ENCODE assay signal across 15 cellular contexts in the genomic region with DNA sequence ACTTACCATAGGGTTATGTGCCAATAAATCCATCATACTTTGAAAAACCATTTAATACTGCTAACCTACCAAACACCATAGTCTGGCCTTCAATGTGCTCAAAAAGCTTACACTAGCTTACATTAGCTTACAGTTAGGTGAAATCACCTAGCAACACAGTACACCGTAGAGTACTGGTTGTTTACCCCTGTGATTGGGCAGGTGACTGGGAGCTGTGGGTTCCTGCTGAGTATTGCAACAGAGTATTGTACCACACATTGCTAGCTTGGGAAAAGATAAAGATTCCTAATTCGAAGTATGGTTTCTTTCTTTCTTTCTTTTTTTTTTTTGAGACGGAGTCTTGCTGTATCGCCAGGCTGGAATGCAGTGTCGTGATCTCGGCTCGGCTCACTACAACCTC.
"Had no signal": no experiment of that assay in that cellular context is flagged by ENCODE, and none has a peak within 500 bp of the region (broad histone marks: within the 10 kb centered on the region; RNA-seq: fewer than 3 reads in every experiment).

No MANE protein-coding gene starts in this region.

- H3K4me3 ChIP-seq: dorsolateral prefrontal cortex, skin epidermis, tibial nerve had no signal

- H3K27ac ChIP-seq: foreskin keratinocyte, skin epidermis, tibial nerve had no signal

- H3K4me3 Mint-ChIP-seq: activated CD4-positive, alpha-beta T cell treated with anti-CD3 and anti-CD28 coated beads, Interleukin-2, amount 10 ng/mL, durations not matched to agents 24 days and 14 days; activated T-helper 1 cell treated with anti-CD3 and anti-CD28 coated beads, Interleukin-12 subunit alpha, Interleukin-12 subunit beta, Interleukin-2, Interleukin-4 antibody, amounts not matched to agents 30 ng/mL and 10 ng/mL and 1 ng/mL, durations not matched to agents 14 hours and 24 hours and 36 hours; stimulated activated naive CD8-positive, alpha-beta T cell treated with anti-CD3 and anti-CD28 coated beads, Interleukin-15, Interleukin-2, amounts not matched to agents 100 ng/mL and 50 ng/mL, for 24 hours; T-cell; WTC11 had no signal

- H3K27ac Mint-ChIP-seq: activated CD4-positive, alpha-beta T cell treated with anti-CD3 and anti-CD28 coated beads, Interleukin-2, amount 10 ng/mL, durations not matched to agents 24 days and 14 days; T-cell; WTC11 had no signal

- ATAC-seq: foreskin keratinocyte, SK-N-SH treated with all-trans-retinoic acid at 6 μM for 48 hours, T-cell, WTC11 had no signal

- H3K9me3 ChIP-seq: tibial nerve had no signal

- H3K27me3 ChIP-seq: dorsolateral prefrontal cortex, foreskin keratinocyte, tibial nerve had no signal

- H3K27me3 Mint-ChIP-seq: activated CD4-positive, alpha-beta T cell treated with anti-CD3 and anti-CD28 coated beads, Interleukin-2, amount 10 ng/mL, durations not matched to agents 24 days and 14 days; stimulated activated naive CD8-positive, alpha-beta T cell treated with anti-CD3 and anti-CD28 coated beads, Interleukin-15, Interleukin-2, amounts not matched to agents 100 ng/mL and 50 ng/mL, for 24 hours; T-cell had no signal

- H3K9me3 Mint-ChIP-seq: activated CD4-positive, alpha-beta T cell treated with anti-CD3 and anti-CD28 coated beads, Interleukin-2, amount 10 ng/mL, durations not matched to agents 24 days and 14 days; activated T-helper 1 cell treated with anti-CD3 and anti-CD28 coated beads, Interleukin-12 subunit alpha, Interleukin-12 subunit beta, Interleukin-2, Interleukin-4 antibody, amounts not matched to agents 30 ng/mL and 10 ng/mL and 1 ng/mL, durations not matched to agents 14 hours and 24 hours and 36 hours; stimulated activated naive CD8-positive, alpha-beta T cell treated with anti-CD3 and anti-CD28 coated beads, Interleukin-15, Interleukin-2, amounts not matched to agents 100 ng/mL and 50 ng/mL, for 24 hours; T-cell; WTC11 had no signal

- DNase-seq: activated CD4-positive, alpha-beta T cell treated with anti-CD3 and anti-CD28 coated beads, Interleukin-2, amount 10 ng/mL, durations not matched to agents 24 days and 14 days; activated CD8-positive, alpha-beta memory T cell treated with anti-CD3 and anti-CD28 coated beads, Interleukin-2, amount 50 U/mL, for 4 hours; activated naive CD4-positive, alpha-beta T cell; caudate nucleus; dorsolateral prefrontal cortex; glutamatergic neuron; hypothalamus; T-cell had no signal
